In genomic region chr18:70036771-70037452, GRCh38 we compare ENCODE assay signal across 9 cellular contexts.
DNase-seq lines count a peak whose midpoint lies in the region; ATAC-seq and TF ChIP-seq lines count a peak whose summit lies in the region.
"Had no signal": no experiment of that assay in that cellular context is flagged by ENCODE, and none has a peak within 500 bp of the region (broad histone marks: within the 10 kb centered on the region; RNA-seq: fewer than 3 reads in every experiment).

No MANE protein-coding gene starts in this region.

- no peak overlapping the region for H3K27ac Mint-ChIP-seq in type B pancreatic cell

- 98% methylated on average over 9 of the region's 9 CpGs for WGBS in prostate gland

- peak; percentile 79 for DNase-seq in medulla oblongata (ENCODE audit: extremely low spot score)
- DNase-seq in DMS 273 (lab: John Stamatoyannopoulos, UW; ENCODE audit: unreplicated experiment): no peak
- no peak for DNase-seq in type B pancreatic cell (ENCODE audit: extremely low spot score, unreplicated experiment)
- DNase-seq in prostate gland (ENCODE audit: low spot score): no peak
- DNase-seq in GF-D8 (lab: John Stamatoyannopoulos, UW): no peak
- DNase-seq: occipital lobe had no signal

- H3K4me1 Mint-ChIP-seq in type B pancreatic cell (ENCODE audit: unreplicated experiment): no peaks in the 10 kb centered on the region

- intact Hi-C loops in prostate gland (cut with DNase I): no loop called here

- no peaks in the 10 kb centered on the region for H3K4me1 ChIP-seq in prostate gland (replicated peaks)

- ATAC-seq in GM18867 (IDR thresholded peaks at IDR 0.05; ENCODE audit: unreplicated experiment) (peak; percentile 100), GM21576 (IDR thresholded peaks at IDR 0.05; ENCODE audit: unreplicated experiment) (peak; percentile 99), HG03342 (IDR thresholded peaks at IDR 0.05; ENCODE audit: unreplicated experiment) (peak; percentile 99)

- no peaks in the 10 kb centered on the region for H3K27me3 Mint-ChIP-seq in type B pancreatic cell

- H3K36me3 ChIP-seq in prostate gland: no peaks in the 10 kb centered on the region

- TF ChIP-seq CTCF in type B pancreatic cell (conservative IDR thresholded peaks at IDR 0.05): no peak
- no peak for TF ChIP-seq CTCF in prostate gland (IDR thresholded peaks at IDR 0.05)

- H3K27me3 ChIP-seq in prostate gland (replicated peaks; ENCODE audit: insufficient read depth): no peaks in the 10 kb centered on the region

- H3K9me3 Mint-ChIP-seq in type B pancreatic cell: peaks cover 4% of the 10 kb centered on the region

- H3K36me3 Mint-ChIP-seq in type B pancreatic cell: peaks cover 26% of the 10 kb centered on the region

- TF ChIP-seq POLR2A in prostate gland (IDR thresholded peaks at IDR 0.05): no peak

- no peaks in the 10 kb centered on the region for H3K9me3 ChIP-seq in prostate gland

- H3K27ac ChIP-seq in prostate gland: no peak overlapping the region

- H3K4me3 Mint-ChIP-seq in type B pancreatic cell: no peak overlapping the region

- H3K4me3 ChIP-seq in prostate gland: no peak overlapping the region
